In genomic region chr21:33157303-33157702, GRCh38 we compare ENCODE assay signal across 22 cellular contexts.
A peak's percentile ranks its signal among the peaks of the same experiment; 100 is the strongest.
DNase-seq lines count a peak whose midpoint lies in the region; ATAC-seq, FAIRE-seq and TF ChIP-seq lines count a peak whose summit lies in the region.
"Had no signal": no experiment of that assay in that cellular context is flagged by ENCODE, and none has a peak within 500 bp of the region (broad histone marks: within the 10 kb centered on the region; RNA-seq: fewer than 3 reads in every experiment).

No MANE protein-coding gene starts in this region.

- H3K36me3 ChIP-seq in GM23338 (ENCODE audit: insufficient read depth) = no peaks in the 10 kb centered on the region
- H3K36me3 ChIP-seq in GM12878 (ENCODE audit: control insufficient read depth in 2 of 2, insufficient read depth in 2 of 2, low read length in 1 of 2) = no peaks in the 10 kb centered on the region
- no peaks in the 10 kb centered on the region for H3K36me3 ChIP-seq in lower lobe of right lung

- ATAC-seq in GM23338 = peak; percentile 91
- no peak for ATAC-seq in GM12878
- ATAC-seq in HG02798 (IDR thresholded peaks at IDR 0.05; ENCODE audit: poor library complexity, unreplicated experiment) = no peak
- no peak for ATAC-seq in lower lobe of right lung
- ATAC-seq: activated CD8-positive, alpha-beta T cell treated with anti-CD3 and anti-CD28 coated beads for 36 hours; right cardiac atrium had no signal

- peaks cover 7% of the 10 kb centered on the region for H3K27me3 Mint-ChIP-seq in GM23338 (ENCODE audit: insufficient read depth, low read depth, poor library complexity)

- no peaks in the 10 kb centered on the region for H3K79me2 ChIP-seq in GM23338 (replicated peaks; ENCODE audit: insufficient read depth)
- H3K79me2 ChIP-seq in GM12878 (ENCODE audit: control insufficient read depth, insufficient read depth, low read length) = no peaks in the 10 kb centered on the region

- POLR2A ChIA-PET in GM12878 (lab: Charles Lee) = no interaction called here

- H3K27me3 ChIP-seq in GM23338 (ENCODE audit: insufficient read depth) (no peaks in the 10 kb centered on the region), GM12878 (replicated peaks in 1 of 2; ENCODE audit: control insufficient read depth in 2 of 2, insufficient read depth in 2 of 2, low read length in 1 of 2) (no peaks in the 10 kb centered on the region; a peak in 1 of 4 replicates), lower lobe of right lung (ENCODE audit: low read depth) (peaks cover 6% of the 10 kb centered on the region)

- no peaks in the 10 kb centered on the region for H3K9me2 ChIP-seq in GM23338 (ENCODE audit: insufficient read depth)

- BruUV-seq in GM12878 (replicated peaks; lab: Mats Ljungman, UMichigan) = no TSS peak

- 14% methylated on average over 3 of the region's 3 CpGs for WGBS in GM12878 (ENCODE audit: insufficient coverage, insufficient replicate concordance, low lambda C conversion rate, missing lambda C conversion rate)

- RAD21 ChIA-PET in GM12878 (lab: Charles Lee; ENCODE audit: unreplicated experiment) = interaction anchor here (0.9 kb wide), 1 partner anchor 40 kb away, joined by 3 read pairs; no protein-coding TSS in a partner anchor

- in situ Hi-C loops in GM12878 (cut with MboI) = no loop called here

- no peak for FAIRE-seq in GM12878 (lab: Jason Lieb, UNC)
- FAIRE-seq: frontal cortex, GM12892 had no signal

- no peaks in the 10 kb centered on the region for H3K36me3 Mint-ChIP-seq in GM23338 (ENCODE audit: low read depth)

- H3F3A ChIP-seq in GM23338 (replicated peaks; ENCODE audit: low read depth) = no peaks in the 10 kb centered on the region

- H3K4me3 ChIP-seq in GM23338 (no peak overlapping the region), GM12878 (no peak overlapping the region), lower lobe of right lung (no peak overlapping the region)

- H3K27ac ChIP-seq in GM23338 (ENCODE audit: low read depth) = no peak overlapping the region
- H3K27ac ChIP-seq in GM12878 (ENCODE audit: control insufficient read depth, insufficient read depth) = no peak overlapping the region
- no peak overlapping the region for H3K27ac ChIP-seq in lower lobe of right lung
- H3K27ac ChIP-seq: RWPE1 had no signal

- H3K9ac ChIP-seq in GM12878 (ENCODE audit: control insufficient read depth, insufficient read depth, low read length) = no peak overlapping the region

- TF ChIP-seq POLR2A in GM12878 (IDR thresholded peaks at IDR 0.05; ENCODE audit: low read depth, low read length) = no peak

- TF ChIP-seq RAD21 in GM12878 (IDR thresholded peaks at IDR 0.05; ENCODE audit: insufficient read depth, low read depth, low read length) = no peak

- no peaks in the 10 kb centered on the region for H3K9me3 ChIP-seq in GM12878 (replicated peaks; ENCODE audit: control insufficient read depth, insufficient read depth, low read length)
- peaks cover 4% of the 10 kb centered on the region for H3K9me3 ChIP-seq in lower lobe of right lung

- H3K4me3 Mint-ChIP-seq in GM23338 = no peak overlapping the region
- H3K4me3 Mint-ChIP-seq: activated CD8-positive, alpha-beta T cell treated with anti-CD3 and anti-CD28 coated beads for 36 hours; memory B cell had no signal

- CTCF ChIA-PET in GM12878 (lab: Yijun Ruan, JAX) = interaction anchor here (1.1 kb wide), 1 partner anchor 40 kb away, joined by 4 read pairs; no protein-coding TSS in a partner anchor

- H3K4me2 ChIP-seq in GM23338 (no peak overlapping the region), GM12878 (ENCODE audit: control insufficient read depth, insufficient read depth) (no peak overlapping the region)

- H3K27ac Mint-ChIP-seq in GM23338 = no peak overlapping the region
- H3K27ac Mint-ChIP-seq: activated CD8-positive, alpha-beta T cell treated with anti-CD3 and anti-CD28 coated beads for 36 hours; memory B cell; naive B cell had no signal

- peaks cover 16% of the 10 kb centered on the region; the same call in 2 of the 3 replicates for H3K4me1 Mint-ChIP-seq in GM23338

- no peak for TF ChIP-seq EP300 in GM12878 (IDR thresholded peaks at IDR 0.05; ENCODE audit: borderline replicate concordance in 1 of 2, control insufficient read depth in 1 of 2, low read depth in 2 of 2, low read length in 2 of 2)

- SMC1A ChIA-PET in GM12878 (lab: Charles Lee; ENCODE audit: uncharacterized antibody, unreplicated experiment) = interaction anchor here (0.9 kb wide), 1 partner anchor 40 kb away, joined by 3 read pairs; no protein-coding TSS in a partner anchor

- H2AFZ ChIP-seq in GM23338 (no peak overlapping the region), GM12878 (ENCODE audit: control insufficient read depth, low read depth, low read length) (no peak overlapping the region)

- no peak for TF ChIP-seq CTCF in GM23338 (conservative IDR thresholded peaks at IDR 0.05; ENCODE audit: low read depth in 2 of 2)
- no peak for TF ChIP-seq CTCF in GM12878 (IDR thresholded peaks at IDR 0.05 in 2 of 3, conservative IDR thresholded peaks at IDR 0.05 in 1 of 3; ENCODE audit: control insufficient read depth in 2 of 3, extremely low read depth in 1 of 3, insufficient read depth in 1 of 3, low read depth in 3 of 3, low read length in 3 of 3)
- TF ChIP-seq CTCF in lower lobe of right lung (IDR thresholded peaks at IDR 0.05) = no peak

- DNase-seq in GM23338 (ENCODE audit: low spot score) = peak; percentile 70
- peak; percentile 4 for DNase-seq in LHCN-M2 (ENCODE audit: low read depth)
- DNase-seq in GM12878 (ENCODE audit: low read depth, low spot score) = no peak
- peak; percentile 86 for DNase-seq in left kidney (ENCODE audit: low read depth, low spot score)
- DNase-seq in GDM1 (lab: John Stamatoyannopoulos, UW) = no peak
- no peak for DNase-seq in lower lobe of right lung
- DNase-seq in DMS79 treated with DMSO at 0.1 percent for 48 hours (lab: John Stamatoyannopoulos, UW) = no peak
- DNase-seq: activated CD8-positive, alpha-beta T cell treated with anti-CD3 and anti-CD28 coated beads for 36 hours; activated gamma-delta T cell treated with Interleukin-2 at 50 U/mL for 16 hours; DMS53; naive B cell; NCI-H146; NCI-H524; right cardiac atrium; stimulated activated CD8-positive, alpha-beta memory T cell treated with anti-CD3 and anti-CD28 coated beads, Interleukin-4, amount 100 ng/mL, for 48 hours; T-helper 9 cell; trophoblast cell had no signal

- H3K9me3 Mint-ChIP-seq in GM23338 = no peaks in the 10 kb centered on the region

- no peaks in the 10 kb centered on the region for H4K20me1 ChIP-seq in GM23338 (replicated peaks; ENCODE audit: insufficient read depth)
- H4K20me1 ChIP-seq in GM12878 (ENCODE audit: control insufficient read depth, insufficient read depth) = no peaks in the 10 kb centered on the region

- intact Hi-C loops in GM12878 (cut with micrococcal nuclease; ENCODE audit: unreplicated experiment) (no loop called here), lower lobe of right lung (cut with DNase I) (no loop called here)

- H3K4me1 ChIP-seq in GM23338 (ENCODE audit: insufficient read depth) = 0 out of 2 replicates have a peak, but pooled peaks cover 2% of the 10 kb centered on the region
- H3K4me1 ChIP-seq in GM12878 (ENCODE audit: control insufficient read depth, insufficient read depth, low read length) = no peaks in the 10 kb centered on the region
- H3K4me1 ChIP-seq in lower lobe of right lung = no peaks in the 10 kb centered on the region

TF ChIP-seq in GM12878, 131 proteins besides CTCF, POLR2A, EP300 and RAD21:
- TF ChIP-seq ASH2L (IDR thresholded peaks at IDR 0.05; ENCODE audit: borderline replicate concordance, low read depth) = no peak
- TF ChIP-seq REST (IDR thresholded peaks at IDR 0.05; ENCODE audit: low read depth, low read length) = peak; percentile 64; the same call in 1 of the 2 replicates
TF ChIP-seq in GM12878: peak in this region for 1.

Comparison
In these comparisons a context has a peak if more than half of its experiments do, and no peak if none do; other contexts are left out.
1. DNase-seq: peak in GM23338 (single experiment), LHCN-M2 (single experiment) and left kidney (single experiment); none in GM12878 (single experiment), GDM1 (single experiment), lower lobe of right lung (single experiment) and DMS79 treated with DMSO at 0.1 percent for 48 hours (single experiment).